In the genomic region with DNA sequence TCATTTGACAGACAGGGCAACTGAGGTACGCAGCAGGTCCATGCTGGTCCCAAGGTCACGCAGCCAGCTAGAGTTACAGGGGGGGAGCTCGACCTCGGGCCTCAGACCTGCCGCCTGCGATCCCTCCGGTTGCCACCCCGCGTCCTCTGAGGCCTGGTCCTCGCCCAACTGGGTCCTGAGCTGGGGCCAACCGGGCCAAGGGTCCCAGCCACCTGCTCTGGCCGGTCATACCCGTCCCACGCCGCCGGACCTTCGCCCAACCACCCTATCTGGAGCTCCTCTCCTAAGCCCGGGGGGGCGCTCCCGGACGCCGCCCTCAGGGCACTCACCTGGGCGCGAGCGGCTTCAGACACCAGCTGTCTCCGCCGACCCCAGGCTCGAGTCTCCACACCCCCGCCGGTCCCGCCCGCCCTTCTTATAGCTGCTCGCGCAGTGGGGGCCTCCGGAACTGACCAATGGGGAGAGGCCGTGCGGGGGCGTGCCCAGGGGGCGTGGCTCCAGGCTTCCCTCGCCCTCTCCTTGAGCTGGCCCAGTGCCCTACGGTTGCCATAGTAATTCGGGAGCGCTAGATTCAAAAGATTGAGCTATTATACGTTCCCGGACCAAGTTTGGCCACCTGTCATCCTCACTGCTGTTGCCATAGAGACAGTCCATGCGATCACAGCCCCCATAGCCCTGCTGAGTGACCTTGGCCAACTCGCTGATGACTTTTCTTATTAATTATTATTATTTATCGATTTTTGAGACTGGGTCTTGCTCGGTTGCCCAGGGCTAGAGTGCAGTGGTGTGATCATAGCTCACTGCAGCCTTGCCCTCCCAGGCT, we compare ENCODE assay signal across 8 cellular contexts. TPM values are rescaled to one million over a fixed set of nuclear protein-coding genes. Genes with fewer than 3 reads are reported as not detected.
DNase-seq lines count a peak whose midpoint lies in the region; ATAC-seq and TF ChIP-seq lines count a peak whose summit lies in the region.

A gene with protein sequence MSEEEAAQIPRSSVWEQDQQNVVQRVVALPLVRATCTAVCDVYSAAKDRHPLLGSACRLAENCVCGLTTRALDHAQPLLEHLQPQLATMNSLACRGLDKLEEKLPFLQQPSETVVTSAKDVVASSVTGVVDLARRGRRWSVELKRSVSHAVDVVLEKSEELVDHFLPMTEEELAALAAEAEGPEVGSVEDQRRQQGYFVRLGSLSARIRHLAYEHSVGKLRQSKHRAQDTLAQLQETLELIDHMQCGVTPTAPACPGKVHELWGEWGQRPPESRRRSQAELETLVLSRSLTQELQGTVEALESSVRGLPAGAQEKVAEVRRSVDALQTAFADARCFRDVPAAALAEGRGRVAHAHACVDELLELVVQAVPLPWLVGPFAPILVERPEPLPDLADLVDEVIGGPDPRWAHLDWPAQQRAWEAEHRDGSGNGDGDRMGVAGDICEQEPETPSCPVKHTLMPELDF (minus strand): TSS at position 389 of the 823 bp plus-strand sequence. CDS start 1,150 bp downstream, outside the sequence.

- H3K27me3 Mint-ChIP-seq in activated naive CD8-positive, alpha-beta T cell treated with anti-CD3 and anti-CD28 coated beads, Interleukin-2, amount 50 U/mL, for 24 hours: peaks cover 15% of the 10 kb centered on the region

- no peak within 1 kb of the TSS for H2AFZ ChIP-seq in PC-9
- H2AFZ ChIP-seq in parathyroid adenoma: peak within 1 kb of the TSS; percentile 68

- H3K4me2 ChIP-seq in BLaER1 (peak within 1 kb of the TSS; percentile 28), PC-9 (peak within 1 kb of the TSS; percentile 73), parathyroid adenoma (ENCODE audit: low read length) (peak within 1 kb of the TSS; percentile 72)

- H3K9me3 ChIP-seq in BLaER1 (no peaks in the 10 kb centered on the region), HUES64 (ENCODE audit: insufficient read depth, low read depth, low read length) (no peaks in the 10 kb centered on the region), PC-9 (ENCODE audit: insufficient read depth, low read depth) (no peaks in the 10 kb centered on the region), heart left ventricle (peaks cover 0 to under 1% (median 0%) of the 10 kb centered on the region in 12 donors), parathyroid adenoma (ENCODE audit: control insufficient read depth, low read length) (no peaks in the 10 kb centered on the region)

- H3K4me3 ChIP-seq in BLaER1: no peak within 1 kb of the TSS
- peak within 1 kb of the TSS; percentile 43 for H3K4me3 ChIP-seq in HUES64 (ENCODE audit: low read length)
- H3K4me3 ChIP-seq in PC-9: peak within 1 kb of the TSS; percentile 50; the same call in 1 of the 2 replicates
- H3K4me3 ChIP-seq in heart left ventricle: peak within 1 kb of the TSS in 11 of 12 donors; percentile 17 to 63 (median 48)
- H3K4me3 ChIP-seq in parathyroid adenoma (ENCODE audit: low read depth, low read length): peak within 1 kb of the TSS; percentile 52

- H3K9ac ChIP-seq in BLaER1 (no peak within 1 kb of the TSS), HUES64 (ENCODE audit: low read depth, low read length) (no peak within 1 kb of the TSS), parathyroid adenoma (no peak within 1 kb of the TSS)

- H3K36me3 ChIP-seq in BLaER1: no peaks in the 10 kb centered on the region
- H3K36me3 ChIP-seq in HUES64 (ENCODE audit: insufficient read depth, low read length): no peaks in the 10 kb centered on the region
- H3K36me3 ChIP-seq in PC-9 (ENCODE audit: low read depth): no peaks in the 10 kb centered on the region
- no peaks in the 10 kb centered on the region for H3K36me3 ChIP-seq in heart left ventricle
- no peaks in the 10 kb centered on the region for H3K36me3 ChIP-seq in parathyroid adenoma (ENCODE audit: control insufficient read depth, insufficient read depth, low read length)

- ATAC-seq in activated naive CD8-positive, alpha-beta T cell treated with anti-CD3 and anti-CD28 coated beads, Interleukin-2, amount 50 U/mL, for 24 hours: peak; percentile 62
- ATAC-seq in heart left ventricle: peak; percentile 84 to 89 (median 88)
- no peak for ATAC-seq in GM19467 (IDR thresholded peaks at IDR 0.05; ENCODE audit: unreplicated experiment)
- no peak for ATAC-seq in HG03039 (IDR thresholded peaks at IDR 0.05; ENCODE audit: unreplicated experiment)

- H3K4me1 ChIP-seq in BLaER1 (peaks cover 31% of the 10 kb centered on the region), HUES64 (ENCODE audit: insufficient read depth, low read length) (peaks cover 3% of the 10 kb centered on the region; the same call in 1 of the 2 replicates), PC-9 (replicated peaks; ENCODE audit: insufficient read depth) (peaks cover 16% of the 10 kb centered on the region), heart left ventricle (peaks cover 0 to 37% (median 13%) of the 10 kb centered on the region in 12 donors), parathyroid adenoma (no peaks in the 10 kb centered on the region)

- peak; percentile 55 to 83 for DNase-seq in PC-9
- peak; percentile 58 for DNase-seq in activated naive CD8-positive, alpha-beta T cell treated with anti-CD3 and anti-CD28 coated beads, Interleukin-2, amount 50 U/mL, for 24 hours
- DNase-seq in heart left ventricle: peak; percentile 79 to 89 (median 87)

- H3K27ac ChIP-seq in BLaER1: no peak within 1 kb of the TSS
- no peak within 1 kb of the TSS for H3K27ac ChIP-seq in HUES64 (ENCODE audit: low read depth, low read length)
- no peak within 1 kb of the TSS for H3K27ac ChIP-seq in PC-9
- peak within 1 kb of the TSS; percentile 41 to 89 (median 74) for H3K27ac ChIP-seq in heart left ventricle
- no peak within 1 kb of the TSS for H3K27ac ChIP-seq in parathyroid adenoma

- TF ChIP-seq CTCF in PC-9 (conservative IDR thresholded peaks at IDR 0.05) (no peak), heart left ventricle (IDR thresholded peaks at IDR 0.05) (no peak), parathyroid adenoma (IDR thresholded peaks at IDR 0.05) (no peak)

- WGBS in HUES64: 10% methylated on average over 48 of the region's 49 CpGs
- WGBS in heart left ventricle, 4 donors: 8 to 22% (median 11%) methylated on average over 20 to 49 of the region's 49 CpGs

- no peaks in the 10 kb centered on the region for H4K20me1 ChIP-seq in BLaER1
- no peaks in the 10 kb centered on the region for H4K20me1 ChIP-seq in PC-9 (ENCODE audit: insufficient read depth)

- POLR2A ChIA-PET in PC-9 (lab: Charles Lee; ENCODE audit: unreplicated experiment): interaction anchor here (0.5 to 0.7 kb wide), 10 partner anchors 13 to 528 kb away, joined by 3 to 14 read pairs (median 6); partner anchors contain the start of gene EBI3

- CTCF ChIA-PET in PC-9 (lab: Charles Lee): interaction anchor here (0.6 to 1.5 kb wide), 4 partner anchors 10 to 268 kb away, joined by 3 to 12 read pairs (median 4); no protein-coding TSS in a partner anchor

- H3K4me3 Mint-ChIP-seq in activated naive CD8-positive, alpha-beta T cell treated with anti-CD3 and anti-CD28 coated beads, Interleukin-2, amount 50 U/mL, for 24 hours: no peak within 1 kb of the TSS

- H3K9me2 ChIP-seq in PC-9 (ENCODE audit: insufficient read depth): no peaks in the 10 kb centered on the region

- H3K79me2 ChIP-seq in PC-9 (ENCODE audit: low read depth) (no peaks in the 10 kb centered on the region), parathyroid adenoma (no peaks in the 10 kb centered on the region)

- no peaks in the 10 kb centered on the region for H3K9me3 Mint-ChIP-seq in activated naive CD8-positive, alpha-beta T cell treated with anti-CD3 and anti-CD28 coated beads, Interleukin-2, amount 50 U/mL, for 24 hours

- H3F3A ChIP-seq in PC-9 (ENCODE audit: insufficient read depth, low read depth): peaks cover 8% of the 10 kb centered on the region; the same call in 1 of the 2 replicates

- peaks cover 8% of the 10 kb centered on the region for H3K4me1 Mint-ChIP-seq in activated naive CD8-positive, alpha-beta T cell treated with anti-CD3 and anti-CD28 coated beads, Interleukin-2, amount 50 U/mL, for 24 hours

- TF ChIP-seq POLR2A in heart left ventricle (IDR thresholded peaks at IDR 0.05): peak; percentile 50 to 67

- intact Hi-C loops in PC-9 (cut with micrococcal nuclease; ENCODE audit: unreplicated experiment) (no loop called here), heart left ventricle (cut with DNase I) (no loop called here)

- 0 out of 2 replicates have a peak, but pooled peaks cover 3% of the 10 kb centered on the region for H3K27me3 ChIP-seq in BLaER1
- H3K27me3 ChIP-seq in HUES64 (ENCODE audit: insufficient read depth, low read length): peaks cover 17% of the 10 kb centered on the region
- no peaks in the 10 kb centered on the region for H3K27me3 ChIP-seq in PC-9 (ENCODE audit: insufficient read depth, low read depth)
- H3K27me3 ChIP-seq in heart left ventricle: peaks cover 0 to 8% (median 0%) of the 10 kb centered on the region in 9 donors
- no peaks in the 10 kb centered on the region for H3K27me3 ChIP-seq in parathyroid adenoma (ENCODE audit: control insufficient read depth, insufficient read depth, low read length)

- H3K27ac Mint-ChIP-seq in activated naive CD8-positive, alpha-beta T cell treated with anti-CD3 and anti-CD28 coated beads, Interleukin-2, amount 50 U/mL, for 24 hours: peak within 1 kb of the TSS; percentile 42

- H3K36me3 Mint-ChIP-seq in activated naive CD8-positive, alpha-beta T cell treated with anti-CD3 and anti-CD28 coated beads, Interleukin-2, amount 50 U/mL, for 24 hours (ENCODE audit: low read depth): no peaks in the 10 kb centered on the region

- no TSS peak for BruUV-seq in PC-9 (replicated peaks; lab: Mats Ljungman, UMichigan)

RNA-seq across cellular contexts. Expression of the gene that starts here (rescaled TPM):
- 1.2 TPM for polyA plus RNA-seq in HUES64 (2013, experiment 1 of 2)
- polyA plus RNA-seq in HUES64 (2013, experiment 2 of 2): 1.1 TPM
- 4.3 and 4.4 TPM in 2 replicates for total RNA-seq in PC-9 (2021)
- total RNA-seq in heart left ventricle: 10 to 100 TPM; 26.0 to 88.6 (median 42.7) TPM
- 10 to 100 TPM; 17.5 to 65.0 TPM for polyA plus RNA-seq in heart left ventricle

Comparison
In these comparisons a context has a peak if more than half of its experiments do, and no peak if none do; other contexts are left out.
1. H3K27ac ChIP-seq: peak in heart left ventricle (12 of 12); none in BLaER1 (single experiment), HUES64 (single experiment), PC-9 (single experiment) and parathyroid adenoma (single experiment).
2. ATAC-seq: peak in activated naive CD8-positive, alpha-beta T cell treated with anti-CD3 and anti-CD28 coated beads, Interleukin-2, amount 50 U/mL, for 24 hours (single experiment) and heart left ventricle (4 of 4); none in GM19467 (single experiment) and HG03039 (single experiment).
3. Peak in every context shown above with its lines, with median percentiles within 50 percentile points of each other: H3K4me2 ChIP-seq and DNase-seq.